Comparison of ENCODE assay signal across 8 cellular contexts in genomic region chr9:83980395-83981125, GRCh38. TPM values are rescaled to one million over a fixed set of nuclear protein-coding genes. Genes with fewer than 3 reads are reported as not detected.
A peak's percentile ranks its signal among the peaks of the same experiment; 100 is the strongest.
DNase-seq lines count a peak whose midpoint lies in the region; ATAC-seq and TF ChIP-seq lines count a peak whose summit lies in the region.

RMI1 (plus strand) TSS chr9:83980805; CDS start chr9:84000987, 20,182 bp downstream.

- H4K20me1 ChIP-seq in OCI-LY3 (ENCODE audit: insufficient read depth, low read length), result peaks cover 57% of the 10 kb centered on the region

- peak within 1 kb of the TSS; percentile 95 for H3K27ac ChIP-seq in OCI-LY3 (ENCODE audit: low read length)

- peak; percentile 69 for ATAC-seq in GM21515 (IDR thresholded peaks at IDR 0.05; ENCODE audit: unreplicated experiment)

- peak within 1 kb of the TSS; percentile 32; the same call in 1 of the 2 replicates for H2AFZ ChIP-seq in OCI-LY3 (ENCODE audit: low read depth, low read length)

- TF ChIP-seq CTCF in OCI-LY3 (IDR thresholded peaks at IDR 0.05; ENCODE audit: low read depth, low read length), result peak; percentile 36

- DNase-seq in DMS 273 (lab: John Stamatoyannopoulos, UW; ENCODE audit: unreplicated experiment) (peak; percentile 99), HuH-7 (ENCODE audit: low spot score) (peak; percentile 87), activated T-cell treated with anti-CD3 and anti-CD28 coated beads for 1 hour (ENCODE audit: low read depth) (peak; percentile 100), epidermal melanocyte (ENCODE audit: insufficient read length, low spot score) (peak; percentile 79)
- DNase-seq in stimulated activated CD8-positive, alpha-beta memory T cell treated with anti-CD3 and anti-CD28 coated beads, Interleukin-4, amount 100 ng/mL, for 1 hour (ENCODE audit: low read depth in 2 of 2, low spot score in 1 of 2), result peak; percentile 99

- peaks cover 46% of the 10 kb centered on the region for H3K36me3 ChIP-seq in OCI-LY3 (replicated peaks; ENCODE audit: low read depth, low read length)

- no peaks in the 10 kb centered on the region for H3K9me3 ChIP-seq in OCI-LY3 (ENCODE audit: insufficient read depth, low read length)
- no peaks in the 10 kb centered on the region for H3K9me3 ChIP-seq in mononuclear cell (ENCODE audit: low read depth, low read length)

- H3K4me2 ChIP-seq in OCI-LY3 (ENCODE audit: low read length), result peak within 1 kb of the TSS; percentile 82

- peaks cover 46% of the 10 kb centered on the region for H3K4me1 ChIP-seq in OCI-LY3 (ENCODE audit: low read length)
- peaks cover 29% of the 10 kb centered on the region for H3K4me1 ChIP-seq in mononuclear cell (ENCODE audit: insufficient read depth, low read length)

- H3K4me3 ChIP-seq in OCI-LY3 (ENCODE audit: low read length) (peak within 1 kb of the TSS; percentile 89), mononuclear cell (ENCODE audit: low read length) (peak within 1 kb of the TSS; percentile 96)

- H3K27me3 ChIP-seq in OCI-LY3 (ENCODE audit: low read depth, low read length) (no peaks in the 10 kb centered on the region), mononuclear cell (ENCODE audit: insufficient read depth, low read length) (no peaks in the 10 kb centered on the region)

- peak within 1 kb of the TSS; percentile 100 for H3K9ac ChIP-seq in OCI-LY3 (ENCODE audit: low read length)

- H3K79me2 ChIP-seq in OCI-LY3 (ENCODE audit: low read length), result peaks cover 98% of the 10 kb centered on the region

RNA-seq across cellular contexts. Expression of gene RMI1, which starts in this region (rescaled TPM):
- total RNA-seq in mononuclear cell, result 1.9 TPM

Comparison
In these comparisons a context has a peak if more than half of its experiments do, and no peak if none do; other contexts are left out.
1. Peak in every context shown above with its lines: DNase-seq, ATAC-seq, H3K4me3 ChIP-seq and H3K27ac ChIP-seq.